Comparison of ENCODE assay signal across 1 cellular context in the genomic region with DNA sequence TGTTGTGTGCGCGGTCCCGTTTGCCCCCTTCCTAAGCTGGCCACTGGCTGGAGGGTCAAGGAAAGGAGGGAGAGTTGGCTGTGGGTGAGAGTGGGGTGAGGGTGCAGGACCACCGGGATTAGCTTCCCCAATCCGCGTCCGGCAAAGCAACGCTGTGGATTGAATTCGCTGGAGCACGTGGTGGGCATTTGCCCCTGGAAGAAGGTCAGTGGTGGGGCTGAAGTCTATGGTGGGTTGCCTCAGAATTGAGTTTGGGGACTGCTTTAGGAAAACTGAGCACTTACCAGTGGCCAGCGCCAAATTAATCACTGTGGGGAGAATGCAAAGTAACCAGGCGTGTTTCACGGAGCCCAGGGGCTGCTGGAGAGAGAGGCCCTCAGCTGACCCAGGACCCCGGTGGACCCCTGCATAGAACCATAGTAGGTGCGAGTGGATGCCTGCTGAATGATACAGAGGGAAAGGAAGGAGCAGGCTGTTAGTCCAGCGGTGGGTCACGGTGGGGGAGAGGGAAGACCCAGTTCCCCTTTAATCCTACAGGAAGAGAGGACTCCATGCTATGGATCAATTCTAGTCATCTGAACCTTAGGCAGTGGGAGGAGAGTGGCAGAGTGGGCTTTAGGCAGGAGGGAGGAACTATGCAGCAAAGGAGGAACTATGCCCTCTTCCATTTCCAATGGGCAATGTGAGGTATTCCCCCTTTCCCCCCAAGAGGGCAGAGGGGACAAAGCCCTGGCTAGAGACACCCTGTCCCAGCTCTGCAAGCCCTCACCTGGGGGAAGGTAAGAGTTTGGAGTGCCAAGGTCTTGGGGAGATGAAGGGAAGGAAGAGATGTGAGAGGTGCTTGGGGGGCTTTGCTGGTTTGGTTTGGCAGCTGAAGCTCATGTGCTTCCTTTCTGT.
A peak's percentile ranks its signal among the peaks of the same experiment; 100 is the strongest.
TF ChIP-seq lines count a peak whose summit lies in the region.

No MANE protein-coding gene starts in this region.

TF ChIP-seq in K562, 482 proteins besides CTCF, POLR2A, EP300 and RAD21 (continued from another document):
- TF ChIP-seq ZBTB5 (IDR thresholded peaks at IDR 0.05) = peak; percentile 7; the same call in 1 of the 2 replicates
- no peak for TF ChIP-seq TRIM25 (IDR thresholded peaks at IDR 0.05; ENCODE audit: borderline replicate concordance)
- TF ChIP-seq ZBTB8A (IDR thresholded peaks at IDR 0.05; ENCODE audit: partially characterized antibody) = no peak
- TF ChIP-seq THRA (IDR thresholded peaks at IDR 0.05) = no peak
- TF ChIP-seq ZNF175 (CRISPR knock-in tag; IDR thresholded peaks at IDR 0.05; ENCODE audit: low read depth) = 0 out of 2 replicates have a peak, but pooled peaks have one; percentile 3
- TF ChIP-seq NCOA1 (IDR thresholded peaks at IDR 0.05; ENCODE audit: low read depth) = no peak
